ENCODE assay signal across 22 cellular contexts in the genomic region with DNA sequence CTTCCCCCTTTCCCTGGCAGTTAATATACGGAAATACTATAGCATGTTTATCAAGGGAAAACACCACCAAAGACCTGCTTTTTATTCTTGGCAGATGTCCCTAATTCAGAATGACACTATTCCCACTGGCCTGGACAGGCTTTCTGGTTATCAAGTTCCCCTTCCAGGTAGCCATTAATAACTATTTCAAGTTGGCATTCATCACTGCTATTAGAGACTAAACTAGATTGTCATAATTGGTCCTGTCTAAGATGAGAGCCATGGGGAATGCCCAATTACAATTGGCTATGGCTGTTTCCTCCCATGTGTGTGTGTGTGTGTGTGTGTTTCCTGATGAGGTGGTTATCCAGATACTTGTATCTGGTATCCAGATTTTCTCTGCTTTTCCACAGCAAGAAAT.
"Had no signal": no experiment of that assay in that cellular context is flagged by ENCODE, and none has a peak within 500 bp of the region (broad histone marks: within the 10 kb centered on the region; RNA-seq: fewer than 3 reads in every experiment).

No MANE protein-coding gene starts in this region.

- DNase-seq: kidney glomerular epithelial cell; left cardiac atrium; left lung; lower lobe of right lung; mammary epithelial cell; mesenchymal stem cell; naive thymus-derived CD8-positive, alpha-beta T cell; nucleus accumbens; right lobe of liver; stimulated activated CD4-positive, alpha-beta T cell treated with anti-CD3 and anti-CD28 coated beads, Interleukin-1b, Interleukin-23, amount 100 ng/mL, for 48 hours; stimulated activated CD4-positive, alpha-beta T cell treated with anti-CD3 and anti-CD28 coated beads, Interleukin-2, amount 100 ng/mL, for 48 hours; stimulated activated CD4-positive, alpha-beta T cell treated with anti-CD3 and anti-CD28 coated beads, Interleukin-4, amount 100 ng/mL, for 4 hours; stimulated activated CD8-positive, alpha-beta memory T cell treated with anti-CD3 and anti-CD28 coated beads, Interleukin-4, amount 100 ng/mL, for 48 hours; stimulated activated naive CD4-positive, alpha-beta T cell treated with Interleukin-2 at 50 U/mL for 16 hours; stimulated activated naive CD8-positive, alpha-beta T cell treated with anti-CD3 and anti-CD28 coated beads, Interleukin-15, amount 100 ng/mL, for 72 hours; substantia nigra; uterus had no signal

- H3K27ac ChIP-seq: left lung, lower lobe of right lung, parathyroid adenoma, right atrium auricular region, right lobe of liver, tibial nerve, uterus had no signal

- ATAC-seq: left cardiac atrium; left lung; lower lobe of right lung; naive thymus-derived CD8-positive, alpha-beta T cell; right lobe of liver; stimulated activated memory B cell treated with anti-CD40 and anti-IgM and Interleukin-4, amounts not matched to agents 10 μg/mL and 1 μg/mL and 100 μg/mL, for 72 hours; stimulated activated naive CD8-positive, alpha-beta T cell treated with anti-CD3 and anti-CD28 coated beads, Interleukin-15, amount 100 ng/mL, for 72 hours had no signal

- H3K4me3 ChIP-seq: left lung, lower lobe of right lung, right atrium auricular region, right lobe of liver, smooth muscle cell, tibial nerve, uterus had no signal

- H3K27me3 ChIP-seq: left lung, right atrium auricular region, right lobe of liver, tibial nerve, uterus had no signal
